Comparison of ENCODE assay signal across 23 cellular contexts in genomic region chr3:30260747-30261146, GRCh38.
"Had no signal": no experiment of that assay in that cellular context is flagged by ENCODE, and none has a peak within 500 bp of the region (broad histone marks: within the 10 kb centered on the region; RNA-seq: fewer than 3 reads in every experiment).

No MANE protein-coding gene starts in this region.

- H3K27me3 ChIP-seq: foreskin keratinocyte, thyroid gland, upper lobe of right lung had no signal

- H3K36me3 ChIP-seq: thyroid gland, upper lobe of right lung had no signal

- H3K4me1 ChIP-seq: parathyroid adenoma, thyroid gland had no signal

- H2AFZ ChIP-seq: parathyroid adenoma had no signal

- H3K9ac ChIP-seq: parathyroid adenoma had no signal

- DNase-seq: activated CD4-positive, alpha-beta T cell treated with anti-CD3 and anti-CD28 coated beads for 1 hour; activated CD4-positive, alpha-beta T cell treated with anti-CD3 and anti-CD28 coated beads, Interleukin-2, amount 50 U/mL, for 1 hour; activated CD8-positive, alpha-beta T cell treated with anti-CD3 and anti-CD28 coated beads, Interleukin-2, amount 10 ng/mL, durations not matched to agents 7 days and 5 days; activated gamma-delta T cell treated with Interleukin-2 at 50 U/mL for 16 hours; anterior cingulate cortex; foreskin keratinocyte; hippocampal formation; left cardiac atrium; mucosa of descending colon; nucleus accumbens; right cardiac atrium; stimulated activated CD4-positive, alpha-beta T cell treated with anti-CD3 and anti-CD28 coated beads, Interleukin-1b, Interleukin-23, amount 100 ng/mL, for 48 hours; substantia nigra; thyroid gland; upper lobe of right lung had no signal

- H3K27me3 Mint-ChIP-seq: activated naive CD4-positive, alpha-beta T cell treated with anti-CD3 and anti-CD28 coated beads, Interleukin-2, amount 50 U/mL, for 24 hours; memory B cell; stimulated activated naive CD8-positive, alpha-beta T cell treated with anti-CD3 and anti-CD28 coated beads, Interleukin-15, Interleukin-2, amounts not matched to agents 100 ng/mL and 50 ng/mL, for 24 hours had no signal

- H3K79me2 ChIP-seq: parathyroid adenoma had no signal

- ATAC-seq: activated CD8-positive, alpha-beta T cell treated with anti-CD3 and anti-CD28 coated beads, Interleukin-2, amount 10 ng/mL, durations not matched to agents 7 days and 5 days; foreskin keratinocyte; left cardiac atrium; mucosa of descending colon; right cardiac atrium; upper lobe of right lung had no signal

- H3K9me3 ChIP-seq: mucosa of descending colon, thyroid gland, upper lobe of right lung had no signal

- H3K36me3 Mint-ChIP-seq: brain had no signal

- H3K4me1 Mint-ChIP-seq: brain had no signal

- H3K27ac ChIP-seq: epithelial cell of prostate, foreskin keratinocyte, parathyroid adenoma, skin epidermis, thyroid gland had no signal

- H3K27ac Mint-ChIP-seq: activated CD8-positive, alpha-beta T cell treated with anti-CD3 and anti-CD28 coated beads, Interleukin-2, amount 10 ng/mL, durations not matched to agents 7 days and 5 days; activated naive CD4-positive, alpha-beta T cell treated with anti-CD3 and anti-CD28 coated beads, Interleukin-2, amount 50 U/mL, for 24 hours; activated T-helper 1 cell treated with anti-CD3 and anti-CD28 coated beads, Interleukin-12 subunit alpha, Interleukin-12 subunit beta, Interleukin-2, Interleukin-4 antibody, amounts not matched to agents 30 ng/mL and 10 ng/mL and 1 ng/mL, durations not matched to agents 14 hours and 24 hours and 36 hours; stimulated activated naive CD8-positive, alpha-beta T cell treated with anti-CD3 and anti-CD28 coated beads, Interleukin-15, Interleukin-2, amounts not matched to agents 100 ng/mL and 50 ng/mL, for 24 hours had no signal

- H3K4me3 Mint-ChIP-seq: activated CD8-positive, alpha-beta T cell treated with anti-CD3 and anti-CD28 coated beads, Interleukin-2, amount 10 ng/mL, durations not matched to agents 7 days and 5 days; activated naive CD4-positive, alpha-beta T cell treated with anti-CD3 and anti-CD28 coated beads, Interleukin-2, amount 50 U/mL, for 24 hours; activated T-helper 1 cell treated with anti-CD3 and anti-CD28 coated beads, Interleukin-12 subunit alpha, Interleukin-12 subunit beta, Interleukin-2, Interleukin-4 antibody, amounts not matched to agents 30 ng/mL and 10 ng/mL and 1 ng/mL, durations not matched to agents 14 hours and 24 hours and 36 hours; brain; memory B cell; stimulated activated naive CD8-positive, alpha-beta T cell treated with anti-CD3 and anti-CD28 coated beads, Interleukin-15, Interleukin-2, amounts not matched to agents 100 ng/mL and 50 ng/mL, for 24 hours had no signal

- H3K4me3 ChIP-seq: mucosa of descending colon, skin epidermis, thyroid gland, upper lobe of right lung had no signal
